ENCODE assay signal across 1 cellular context in the genomic region with DNA sequence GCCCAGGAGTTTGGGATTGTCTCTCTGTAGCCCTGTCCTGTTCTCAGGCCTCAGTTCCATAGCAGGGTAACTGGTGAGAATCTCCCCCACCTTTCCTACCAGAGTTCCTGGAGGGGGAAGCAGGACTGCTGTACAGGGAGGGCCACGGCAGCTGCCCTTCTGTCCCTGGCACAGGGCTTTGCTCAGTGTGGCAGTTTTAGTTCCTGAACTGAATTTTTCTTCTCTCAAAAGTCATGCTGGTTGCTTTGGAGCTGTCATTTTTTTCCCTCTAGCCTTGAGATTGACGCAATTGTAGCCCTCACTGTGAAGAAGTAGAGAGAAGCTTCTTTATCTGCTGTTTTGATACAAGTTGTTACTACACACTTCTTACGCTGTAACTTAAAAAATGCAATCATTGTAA.
TF ChIP-seq lines count a peak whose summit lies in the region.

No MANE protein-coding gene starts in this region.

TF ChIP-seq in GM23338, 12 proteins besides CTCF, POLR2A, EP300 and RAD21 (continued from another document):
- TF ChIP-seq EZH2 (IDR thresholded peaks at IDR 0.05; ENCODE audit: low read depth, unreplicated experiment) (no peak), NANOG (IDR thresholded peaks at IDR 0.05; ENCODE audit: borderline replicate concordance) (no peak)
